32 cellular contexts compared by ENCODE assay signal in genomic region chr13:51882570-51883225, GRCh38. TPM values are rescaled to one million over a fixed set of nuclear protein-coding genes. Genes with fewer than 3 reads are reported as not detected.
"Had no signal": no experiment of that assay in that cellular context is flagged by ENCODE, and none has a peak within 500 bp of the region (broad histone marks: within the 10 kb centered on the region; RNA-seq: fewer than 3 reads in every experiment).

No MANE protein-coding gene starts in this region.

- H3K4me1 ChIP-seq: gastrocnemius medialis, heart right ventricle, left lung, lower lobe of right lung had no signal

- H3K4me3 Mint-ChIP-seq: dendritic cell treated with granulocyte-macrophage colony-stimulating factor and Interleukin-4, amounts not matched to agents 40 ng/mL and 50 ng/mL, for 4 days; effector memory CD8-positive, alpha-beta T cell; endodermal cell had no signal

- DNase-seq: cortex of kidney; effector CD8-positive, alpha-beta T cell; effector memory CD8-positive, alpha-beta T cell; endodermal cell; erythroblast; esophagus squamous epithelium; foreskin fibroblast; foreskin melanocyte; gastrocnemius medialis; glutamatergic neuron; heart right ventricle; hippocampal formation; left cardiac atrium; left lung; left ventricle myocardium superior; lower lobe of right lung; mesendoderm; midbrain had no signal

- H3K27me3 Mint-ChIP-seq: dendritic cell treated with granulocyte-macrophage colony-stimulating factor and Interleukin-4, amounts not matched to agents 40 ng/mL and 50 ng/mL, for 4 days had no signal

- H3K4me3 ChIP-seq: esophagus squamous epithelium, gastrocnemius medialis, heart right ventricle, left lung, lower lobe of right lung had no signal

- H3K9me3 Mint-ChIP-seq: effector memory CD8-positive, alpha-beta T cell; endodermal cell had no signal

- H3K27ac Mint-ChIP-seq: dendritic cell treated with granulocyte-macrophage colony-stimulating factor and Interleukin-4, amounts not matched to agents 40 ng/mL and 50 ng/mL, for 4 days; effector memory CD8-positive, alpha-beta T cell; endodermal cell had no signal

- H3K9me3 ChIP-seq: esophagus squamous epithelium, gastrocnemius medialis, lower lobe of right lung had no signal

- H3K27ac ChIP-seq: epithelial cell of prostate, esophagus squamous epithelium, gastrocnemius medialis, heart right ventricle, left lung, lower lobe of right lung had no signal

- FAIRE-seq: endometrium, islet of Langerhans, keratinocyte had no signal

- H3K27me3 ChIP-seq: gastrocnemius medialis, heart right ventricle, left lung had no signal

- H3K36me3 ChIP-seq: esophagus squamous epithelium, gastrocnemius medialis, heart right ventricle, left lung, lower lobe of right lung had no signal

RNA-seq across cellular contexts. Expression of gene CCDC70, which starts 20.9 kb away (rescaled TPM):
- total RNA-seq: chondrocyte, dermis microvascular lymphatic vessel endothelial cell, endodermal cell, esophagus mucosa, esophagus squamous epithelium, gastrocnemius medialis, glomerular endothelial cell, heart right ventricle, kidney epithelial cell, left cardiac atrium, left lung, left ventricle myocardium superior, lower leg skin, lower lobe of right lung, lung microvascular endothelial cell, mononuclear cell, mucosa of gallbladder had no signal
- polyA plus RNA-seq: heart right ventricle, keratinocyte had no signal

RNA-seq across cellular contexts. Expression of gene TMEM272, which starts 37.7 kb away (rescaled TPM):
- total RNA-seq: dermis microvascular lymphatic vessel endothelial cell, esophagus mucosa, esophagus squamous epithelium, glomerular endothelial cell, kidney epithelial cell, lung microvascular endothelial cell had no signal
- polyA plus RNA-seq: keratinocyte had no signal
